8 cellular contexts compared by ENCODE assay signal in genomic region chr5:132238169-132238744, GRCh38. TPM values are rescaled to one million over a fixed set of nuclear protein-coding genes. Genes with fewer than 3 reads are reported as not detected.
DNase-seq lines count a peak whose midpoint lies in the region; ATAC-seq and TF ChIP-seq lines count a peak whose summit lies in the region.

No MANE protein-coding gene starts in this region.

- no peaks in the 10 kb centered on the region for H3K36me3 Mint-ChIP-seq in CD4-positive, CD25-positive, alpha-beta regulatory T cell
- H3K36me3 Mint-ChIP-seq in activated naive CD8-positive, alpha-beta T cell treated with anti-CD3 and anti-CD28 coated beads, Interleukin-2, amount 50 U/mL, for 24 hours (ENCODE audit: low read depth): no peaks in the 10 kb centered on the region

- H3K9me2 ChIP-seq in SU-DHL-6 (replicated peaks; ENCODE audit: insufficient read depth, low read length) (no peaks in the 10 kb centered on the region), hepatocyte (replicated peaks; ENCODE audit: insufficient read depth) (no peaks in the 10 kb centered on the region)

- in situ Hi-C loops in KBM-7 (cut with MboI; ENCODE audit: low pct_unique_long_range_greater_than_20kb, low sequenced_read_pairs): no loop called here

- H3K4me1 Mint-ChIP-seq in CD4-positive, CD25-positive, alpha-beta regulatory T cell: no peaks in the 10 kb centered on the region
- peaks cover 5% of the 10 kb centered on the region for H3K4me1 Mint-ChIP-seq in activated naive CD8-positive, alpha-beta T cell treated with anti-CD3 and anti-CD28 coated beads, Interleukin-2, amount 50 U/mL, for 24 hours

- peaks cover 27% of the 10 kb centered on the region for H3K27me3 Mint-ChIP-seq in CD4-positive, CD25-positive, alpha-beta regulatory T cell
- no peaks in the 10 kb centered on the region for H3K27me3 Mint-ChIP-seq in activated naive CD8-positive, alpha-beta T cell treated with anti-CD3 and anti-CD28 coated beads, Interleukin-2, amount 50 U/mL, for 24 hours

- H3K36me3 ChIP-seq in CD4-positive, CD25-positive, alpha-beta regulatory T cell (ENCODE audit: control insufficient read depth, insufficient read depth, low read length): no peaks in the 10 kb centered on the region
- no peaks in the 10 kb centered on the region for H3K36me3 ChIP-seq in SU-DHL-6 (ENCODE audit: low read length)
- no peaks in the 10 kb centered on the region for H3K36me3 ChIP-seq in hepatocyte (replicated peaks; ENCODE audit: insufficient read depth, low read depth)

- no peak overlapping the region for H3K27ac Mint-ChIP-seq in CD4-positive, CD25-positive, alpha-beta regulatory T cell
- H3K27ac Mint-ChIP-seq in activated naive CD8-positive, alpha-beta T cell treated with anti-CD3 and anti-CD28 coated beads, Interleukin-2, amount 50 U/mL, for 24 hours: no peak overlapping the region

- no peaks in the 10 kb centered on the region for H3F3A ChIP-seq in SU-DHL-6 (ENCODE audit: insufficient read depth)

- peaks cover 0 to 4% of the 10 kb centered on the region in 2 experiments for H3K9me3 ChIP-seq in CD4-positive, CD25-positive, alpha-beta regulatory T cell (ENCODE audit: control insufficient read depth in 2 of 2, low read length in 2 of 2)
- H3K9me3 ChIP-seq in SU-DHL-6 (ENCODE audit: insufficient read depth, low read length) (no peaks in the 10 kb centered on the region), hepatocyte (ENCODE audit: low read depth) (no peaks in the 10 kb centered on the region)

- H3K27me3 ChIP-seq in CD4-positive, CD25-positive, alpha-beta regulatory T cell (ENCODE audit: control insufficient read depth, insufficient read depth, low read length): peaks cover 5% of the 10 kb centered on the region
- H3K27me3 ChIP-seq in SU-DHL-6 (ENCODE audit: low read length) (no peaks in the 10 kb centered on the region), hepatocyte (no peaks in the 10 kb centered on the region)

- H4K20me1 ChIP-seq in SU-DHL-6 (ENCODE audit: low read depth, low read length): no peaks in the 10 kb centered on the region
- H4K20me1 ChIP-seq in hepatocyte (ENCODE audit: insufficient read depth, poor library complexity, severe bottlenecking): no peaks in the 10 kb centered on the region

- H3K9me3 Mint-ChIP-seq in CD4-positive, CD25-positive, alpha-beta regulatory T cell: peaks cover 0 to 13% (median 5%) of the 10 kb centered on the region in 7 donors
- peaks cover 4% of the 10 kb centered on the region for H3K9me3 Mint-ChIP-seq in activated naive CD8-positive, alpha-beta T cell treated with anti-CD3 and anti-CD28 coated beads, Interleukin-2, amount 50 U/mL, for 24 hours

- no peaks in the 10 kb centered on the region for H3K4me1 ChIP-seq in CD4-positive, CD25-positive, alpha-beta regulatory T cell (ENCODE audit: control insufficient read depth, insufficient read depth, low read length, poor library complexity, severe bottlenecking)
- no peaks in the 10 kb centered on the region for H3K4me1 ChIP-seq in hepatocyte (ENCODE audit: insufficient read depth)

- 14% methylated on average over 1 of the region's 1 CpG for WGBS in hepatocyte (ENCODE audit: low lambda C conversion rate, missing lambda C conversion rate)

- H2AFZ ChIP-seq in SU-DHL-6 (ENCODE audit: low read depth, low read length, severe bottlenecking) (no peak overlapping the region), hepatocyte (no peak overlapping the region)

- no peak overlapping the region for H3K9ac ChIP-seq in SU-DHL-6 (ENCODE audit: low read length)

- no peak overlapping the region for H3K4me2 ChIP-seq in SU-DHL-6 (ENCODE audit: low read depth, low read length, poor library complexity, severe bottlenecking)
- no peak overlapping the region for H3K4me2 ChIP-seq in hepatocyte

- ATAC-seq in CD4-positive, CD25-positive, alpha-beta regulatory T cell (ENCODE audit: low read depth in 2 of 2): peak; percentile 58 to 68
- peak; percentile 74 for ATAC-seq in GM19438 (IDR thresholded peaks at IDR 0.05; ENCODE audit: low read depth, unreplicated experiment)
- peak; percentile 82 for ATAC-seq in activated naive CD8-positive, alpha-beta T cell treated with anti-CD3 and anti-CD28 coated beads, Interleukin-2, amount 50 U/mL, for 24 hours

- H3K79me2 ChIP-seq in SU-DHL-6 (ENCODE audit: insufficient read depth, low read length): no peaks in the 10 kb centered on the region
- H3K79me2 ChIP-seq in hepatocyte: no peaks in the 10 kb centered on the region

- no peak overlapping the region for H3K27ac ChIP-seq in CD4-positive, CD25-positive, alpha-beta regulatory T cell (ENCODE audit: insufficient read depth, low read length, poor library complexity, severe bottlenecking)
- H3K27ac ChIP-seq in SU-DHL-6 (ENCODE audit: low read depth, low read length): no peak overlapping the region
- no peak overlapping the region for H3K27ac ChIP-seq in hepatocyte

- no peak overlapping the region for H3K4me3 ChIP-seq in CD4-positive, CD25-positive, alpha-beta regulatory T cell (ENCODE audit: low read depth, low read length)
- H3K4me3 ChIP-seq in SU-DHL-6 (ENCODE audit: insufficient read depth, low read length, poor library complexity, severe bottlenecking): no peak overlapping the region
- H3K4me3 ChIP-seq in hepatocyte: no peak overlapping the region

- TF ChIP-seq CTCF in SU-DHL-6 (IDR thresholded peaks at IDR 0.05; ENCODE audit: insufficient read depth, low read length, poor library complexity, severe bottlenecking) (peak; percentile 70), hepatocyte (IDR thresholded peaks at IDR 0.05; ENCODE audit: poor library complexity) (peak; percentile 75)

- peak; percentile 21 to 71 (median 49) for DNase-seq in CD4-positive, CD25-positive, alpha-beta regulatory T cell
- DNase-seq in KBM-7: peak; percentile 78
- peak; percentile 88 for DNase-seq in activated naive CD8-positive, alpha-beta T cell treated with anti-CD3 and anti-CD28 coated beads, Interleukin-2, amount 50 U/mL, for 24 hours
- peak; percentile 82 for DNase-seq in hepatocyte (ENCODE audit: low spot score)
- DNase-seq in stimulated activated CD4-positive, alpha-beta T cell treated with anti-CD3 and anti-CD28 coated beads, Interleukin-12 subunit alpha, Interleukin-12 subunit beta, amount 100 ng/mL, for 48 hours (ENCODE audit: low read depth in 2 of 3, low spot score in 1 of 3): peak; percentile 68 to 88 (median 72)
- DNase-seq in globus pallidus (ENCODE audit: low spot score): no peak

- H3K4me3 Mint-ChIP-seq in CD4-positive, CD25-positive, alpha-beta regulatory T cell: no peak overlapping the region
- no peak overlapping the region for H3K4me3 Mint-ChIP-seq in activated naive CD8-positive, alpha-beta T cell treated with anti-CD3 and anti-CD28 coated beads, Interleukin-2, amount 50 U/mL, for 24 hours

RNA-seq across cellular contexts. Expression of gene P4HA2, which starts 10.6 kb away (rescaled TPM):
- not detected for total RNA-seq in CD4-positive, CD25-positive, alpha-beta regulatory T cell
- not detected for polyA plus RNA-seq in CD4-positive, CD25-positive, alpha-beta regulatory T cell
- total RNA-seq in hepatocyte: 139 and 140 TPM in 2 replicates
- polyA plus RNA-seq in hepatocyte: 217 and 246 TPM in 2 replicates

RNA-seq across cellular contexts. Expression of gene PDLIM4, which starts 19.2 kb away (rescaled TPM):
- not detected for total RNA-seq in CD4-positive, CD25-positive, alpha-beta regulatory T cell
- polyA plus RNA-seq in CD4-positive, CD25-positive, alpha-beta regulatory T cell: not detected
- 7.3 and 16.4 TPM in 2 replicates for total RNA-seq in hepatocyte
- 102 and 125 TPM in 2 replicates for polyA plus RNA-seq in hepatocyte

RNA-seq across cellular contexts. Expression of gene SLC22A4, which starts 55.9 kb away (rescaled TPM):
- total RNA-seq in CD4-positive, CD25-positive, alpha-beta regulatory T cell: not detected
- polyA plus RNA-seq in CD4-positive, CD25-positive, alpha-beta regulatory T cell: not detected
- 1.4 and 2.5 TPM in 2 replicates for total RNA-seq in hepatocyte
- polyA plus RNA-seq in hepatocyte: 3.3 and 4.9 TPM in 2 replicates

Comparison
In these comparisons a context has a peak if more than half of its experiments do, and no peak if none do; other contexts are left out.
1. RNA of gene P4HA2, which starts 10.6 kb away (total RNA-seq): 139 to 140 TPM in hepatocyte; not detected in CD4-positive, CD25-positive, alpha-beta regulatory T cell (single experiment); every median in the first group is over 100 times any median in the second.
2. Peak in every context shown above with its lines, with median percentiles within 50 percentile points of each other: ATAC-seq.